In genomic region chr4:88583643-88584470, GRCh38 we compare ENCODE assay signal across 22 cellular contexts. TPM values are rescaled to one million over a fixed set of nuclear protein-coding genes. Genes with fewer than 3 reads are reported as not detected.
A peak's percentile ranks its signal among the peaks of the same experiment; 100 is the strongest.
DNase-seq lines count a peak whose midpoint lies in the region; ATAC-seq and FAIRE-seq lines count a peak whose summit lies in the region.
"Had no signal": no experiment of that assay in that cellular context is flagged by ENCODE, and none has a peak within 500 bp of the region (broad histone marks: within the 10 kb centered on the region; RNA-seq: fewer than 3 reads in every experiment).

No MANE protein-coding gene starts in this region.

- ATAC-seq in left ventricle myocardium superior, result peak; percentile 95
- no peak for ATAC-seq in GM18511 (IDR thresholded peaks at IDR 0.05; ENCODE audit: unreplicated experiment)
- ATAC-seq: GM12878, GM23338 had no signal

- intact Hi-C loops in left ventricle myocardium superior (cut with micrococcal nuclease), result no loop called here

- peaks cover 5% of the 10 kb centered on the region; the same call in 1 of the 2 replicates for H3K4me1 ChIP-seq in GM23248 (ENCODE audit: insufficient read depth)
- H3K4me1 ChIP-seq: BLaER1 treated with 17β-estradiol and CSF1 and Interleukin-3, amounts not matched to agents 10 nM and 100 nM had no signal

- H2AFZ ChIP-seq in GM23248, result no peak overlapping the region
- H2AFZ ChIP-seq: GM23338 had no signal

- in situ Hi-C loops in GM23248 (cut with MboI), result no loop called here

- no peaks in the 10 kb centered on the region for H3K9me2 ChIP-seq in GM23248 (ENCODE audit: insufficient read depth)

- H3K27ac ChIP-seq in GM23248, result no peak overlapping the region
- H3K27ac ChIP-seq: 22Rv1; BLaER1 treated with 17β-estradiol and CSF1 and Interleukin-3, amounts not matched to agents 10 nM and 100 nM; SJSA1 had no signal

- H3K9me3 ChIP-seq in GM23248 (ENCODE audit: low read depth), result no peaks in the 10 kb centered on the region
- H3K9me3 ChIP-seq: BLaER1 treated with 17β-estradiol and CSF1 and Interleukin-3, amounts not matched to agents 10 nM and 100 nM; SJSA1 had no signal

- no peak overlapping the region for H3K4me2 ChIP-seq in GM23248 (ENCODE audit: unreplicated experiment)
- H3K4me2 ChIP-seq: BLaER1 treated with 17β-estradiol and CSF1 and Interleukin-3, amounts not matched to agents 10 nM and 100 nM; GM23338 had no signal

- no peak overlapping the region for H3K4me3 ChIP-seq in GM23248
- H3K4me3 ChIP-seq: BLaER1 treated with 17β-estradiol and CSF1 and Interleukin-3, amounts not matched to agents 10 nM and 100 nM; GM12878; GM23338; SJSA1 had no signal

- FAIRE-seq in GM19239 (lab: Jason Lieb, UNC), result no peak
- FAIRE-seq: GM12878, GM18507, HTR-8/SVneo had no signal

- WGBS in GM23248 (ENCODE audit: low coverage in 1 of 2, low lambda C conversion rate in 2 of 2, missing lambda C conversion rate in 2 of 2), 2 experiments, result 95 to 100% methylated on average over 3 of the region's 3 CpGs

- no peaks in the 10 kb centered on the region for H4K20me1 ChIP-seq in GM23248 (ENCODE audit: insufficient read depth)
- H4K20me1 ChIP-seq: BLaER1 treated with 17β-estradiol and CSF1 and Interleukin-3, amounts not matched to agents 10 nM and 100 nM had no signal

- H3K9ac ChIP-seq in GM23248, result no peak overlapping the region
- H3K9ac ChIP-seq: BLaER1 treated with 17β-estradiol and CSF1 and Interleukin-3, amounts not matched to agents 10 nM and 100 nM had no signal

- no peaks in the 10 kb centered on the region for H3K36me3 ChIP-seq in GM23248 (ENCODE audit: low read depth)
- H3K36me3 ChIP-seq: BLaER1 treated with 17β-estradiol and CSF1 and Interleukin-3, amounts not matched to agents 10 nM and 100 nM; SJSA1 had no signal

- H3K79me2 ChIP-seq in GM23248 (ENCODE audit: insufficient read depth), result no peaks in the 10 kb centered on the region; the same call in none of the 2 replicates

- no peaks in the 10 kb centered on the region for H3K27me3 ChIP-seq in GM23248 (replicated peaks; ENCODE audit: insufficient read depth)
- H3K27me3 ChIP-seq: BLaER1 treated with 17β-estradiol and CSF1 and Interleukin-3, amounts not matched to agents 10 nM and 100 nM; SJSA1 had no signal

- DNase-seq in DMS 273 (lab: John Stamatoyannopoulos, UW; ENCODE audit: unreplicated experiment) (peak; percentile 55), DMS 273 treated with DMSO at 0.1 percent for 48 hours (lab: John Stamatoyannopoulos, UW) (no peak), GM23248 (peak; percentile 31), cerebellar cortex (ENCODE audit: low spot score) (peak; percentile 92), left ventricle myocardium superior (no peak), GM19239 (ENCODE audit: insufficient read length, low spot score) (no peak), NCI-H345 (lab: John Stamatoyannopoulos, UW) (no peak)
- DNase-seq: DMS153; KBM-7; NCI-H1048; NCI-H146; NK-92 treated with Interleukin-12 subunit alpha and Interleukin-12 subunit beta, amount 100 ng/mL, for 24 hours; OCI-M1; RPMI8226 had no signal

- H3F3A ChIP-seq in GM23248 (ENCODE audit: insufficient read depth), result no peaks in the 10 kb centered on the region

RNA-seq across cellular contexts. Expression of gene HERC3, which starts 8.4 kb away (rescaled TPM):
- total RNA-seq in GM23248 (2014; rRNA removed; shearing (Covaris generic)), result 18.0 and 27.6 TPM in 2 replicates
- 22.7 and 25.8 TPM in 2 replicates for polyA plus RNA-seq in GM23248 (2016; fragmentation: Nextera tagmentation; extraction: Ambion mirVana)
- total RNA-seq in left ventricle myocardium superior, result 61.9 TPM

Comparison
In these comparisons a context has a peak if more than half of its experiments do, and no peak if none do; other contexts are left out.
1. DNase-seq: peak in DMS 273 (single experiment), GM23248 (single experiment) and cerebellar cortex (single experiment); none in DMS 273 treated with DMSO at 0.1 percent for 48 hours (single experiment), left ventricle myocardium superior (single experiment), GM19239 (single experiment) and NCI-H345 (single experiment).